10 cellular contexts compared by ENCODE assay signal in genomic region chr14:105859717-105860614, GRCh38.
DNase-seq lines count a peak whose midpoint lies in the region; ATAC-seq and TF ChIP-seq lines count a peak whose summit lies in the region.
"Had no signal": no experiment of that assay in that cellular context is flagged by ENCODE, and none has a peak within 500 bp of the region (broad histone marks: within the 10 kb centered on the region; RNA-seq: fewer than 3 reads in every experiment).

No MANE protein-coding gene starts in this region.

- TF ChIP-seq CTCF in HEK293 (tag by site-specific recombination; IDR thresholded peaks at IDR 0.05) (no peak), stomach (IDR thresholded peaks at IDR 0.05) (no peak), gastroesophageal sphincter (IDR thresholded peaks at IDR 0.05) (no peak)

- H3K4me1 ChIP-seq in HEK293 (ENCODE audit: control insufficient read depth, insufficient read depth, low read length) (no peaks in the 10 kb centered on the region), stomach (no peaks in the 10 kb centered on the region), gastroesophageal sphincter (no peaks in the 10 kb centered on the region)

- no peaks in the 10 kb centered on the region for H3K36me3 Mint-ChIP-seq in activated CD4-positive, alpha-beta memory T cell treated with anti-CD3 and anti-CD28 coated beads for 36 hours

- TF ChIP-seq EP300 in stomach (IDR thresholded peaks at IDR 0.05) (no peak), gastroesophageal sphincter (IDR thresholded peaks at IDR 0.05) (no peak)

- CTCF ChIA-PET in HEK293 (lab: Yijun Ruan, JAX): no interaction called here
- CTCF ChIA-PET in activated CD4-positive, alpha-beta memory T cell treated with anti-CD3 and anti-CD28 coated beads for 36 hours (lab: Charles Lee): interaction anchor here (0.5 to 1.5 kb wide), 3 partner anchors 85 to 209 kb away, joined by 3 to 6 read pairs (median 5); no protein-coding TSS in a partner anchor

- H3K4me3 ChIP-seq in HEK293 (ENCODE audit: low read depth, low read length): no peak overlapping the region
- H3K4me3 ChIP-seq in stomach: no peak overlapping the region
- no peak overlapping the region for H3K4me3 ChIP-seq in gastroesophageal sphincter

- intact Hi-C loops in activated CD4-positive, alpha-beta memory T cell treated with anti-CD3 and anti-CD28 coated beads for 36 hours (cut with micrococcal nuclease): loop anchor here (10.0 kb wide), 1 partner anchor 135 kb away; no protein-coding TSS in a partner anchor
- intact Hi-C loops in Right ventricle myocardium superior (cut with DNase I) (no loop called here), stomach (cut with DNase I; ENCODE audit: low total_unique reads) (no loop called here)

- H3K4me1 Mint-ChIP-seq in activated CD4-positive, alpha-beta memory T cell treated with anti-CD3 and anti-CD28 coated beads for 36 hours (ENCODE audit: low read depth): peaks cover 55% of the 10 kb centered on the region

- peak; percentile 62 for DNase-seq in activated CD4-positive, alpha-beta memory T cell treated with anti-CD3 and anti-CD28 coated beads for 36 hours
- DNase-seq in Right ventricle myocardium superior: peak; percentile 25
- DNase-seq in stomach: peak; percentile 25
- DNase-seq: mammary epithelial cell; stimulated activated CD4-positive, alpha-beta T cell treated with anti-CD3 and anti-CD28 coated beads, Interleukin-1b, Interleukin-23, amount 100 ng/mL, for 48 hours had no signal

- H3K36me3 ChIP-seq in HEK293 (ENCODE audit: control insufficient read depth in 2 of 2, insufficient read depth in 1 of 2, low read length in 2 of 2): no peaks in the 10 kb centered on the region
- H3K36me3 ChIP-seq in stomach: no peaks in the 10 kb centered on the region
- H3K36me3 ChIP-seq in gastroesophageal sphincter: no peaks in the 10 kb centered on the region

- H3K27me3 ChIP-seq in stomach (peaks cover 0 to 22% (median 0%) of the 10 kb centered on the region in 3 donors), gastroesophageal sphincter (peaks cover 25% of the 10 kb centered on the region)

- no peaks in the 10 kb centered on the region for H3K9me3 ChIP-seq in HEK293 (ENCODE audit: control insufficient read depth, insufficient read depth, low read depth, low read length)
- no peaks in the 10 kb centered on the region for H3K9me3 ChIP-seq in stomach
- H3K9me3 ChIP-seq in gastroesophageal sphincter: peaks cover 0 to 6% (median 0%) of the 10 kb centered on the region in 3 donors

- WGBS in stomach, 5 donors: 73 to 87% (median 82%) methylated on average over 9 to 11 of the region's 11 CpGs
- WGBS in gastroesophageal sphincter (ENCODE audit: low coverage in 1 of 2), 2 donors: 50% methylated on average over 2 of the region's 11 CpGs; no CpG with 5 or more reads in 1 of the 2 donors

- H3K27ac Mint-ChIP-seq in activated CD4-positive, alpha-beta memory T cell treated with anti-CD3 and anti-CD28 coated beads for 36 hours: peak overlapping the region; percentile 86

- ATAC-seq in Right ventricle myocardium superior (ENCODE audit: poor library complexity) (no peak), gastroesophageal sphincter (no peak), HG02870 (IDR thresholded peaks at IDR 0.05; ENCODE audit: unreplicated experiment) (no peak), HG02938 (IDR thresholded peaks at IDR 0.05; ENCODE audit: unreplicated experiment) (no peak)
- ATAC-seq: esophagus mucosa had no signal

- peaks cover 11% of the 10 kb centered on the region for H3K27me3 Mint-ChIP-seq in activated CD4-positive, alpha-beta memory T cell treated with anti-CD3 and anti-CD28 coated beads for 36 hours

- H3K9me3 Mint-ChIP-seq in activated CD4-positive, alpha-beta memory T cell treated with anti-CD3 and anti-CD28 coated beads for 36 hours: no peaks in the 10 kb centered on the region

- no peak overlapping the region for H3K27ac ChIP-seq in HEK293 (ENCODE audit: extremely low read depth, low read depth, low read length)
- no peak overlapping the region for H3K27ac ChIP-seq in stomach
- H3K27ac ChIP-seq in gastroesophageal sphincter: no peak overlapping the region

- peak overlapping the region; percentile 66 for H3K4me3 Mint-ChIP-seq in activated CD4-positive, alpha-beta memory T cell treated with anti-CD3 and anti-CD28 coated beads for 36 hours

- POLR2A ChIA-PET in HEK293 (lab: Yijun Ruan, JAX): no interaction called here
- POLR2A ChIA-PET in activated CD4-positive, alpha-beta memory T cell treated with anti-CD3 and anti-CD28 coated beads for 36 hours (lab: Charles Lee): no interaction called here

- TF ChIP-seq POLR2A in stomach (IDR thresholded peaks at IDR 0.05): no peak
- TF ChIP-seq POLR2A in gastroesophageal sphincter (IDR thresholded peaks at IDR 0.05): no peak

TF ChIP-seq in HEK293, 187 proteins besides CTCF, POLR2A, EP300 and RAD21:
- TF ChIP-seq ZBTB8A (tag by site-specific recombination; IDR thresholded peaks at IDR 0.05) (0 out of 2 replicates have a peak, but pooled peaks have one; percentile 22), ZBTB1 (tag by site-specific recombination; IDR thresholded peaks at IDR 0.05) (no peak), MEIS1 (CRISPR knock-in tag; IDR thresholded peaks at IDR 0.05; ENCODE audit: borderline replicate concordance) (no peak)
- TF ChIP-seq, protein P1, sequence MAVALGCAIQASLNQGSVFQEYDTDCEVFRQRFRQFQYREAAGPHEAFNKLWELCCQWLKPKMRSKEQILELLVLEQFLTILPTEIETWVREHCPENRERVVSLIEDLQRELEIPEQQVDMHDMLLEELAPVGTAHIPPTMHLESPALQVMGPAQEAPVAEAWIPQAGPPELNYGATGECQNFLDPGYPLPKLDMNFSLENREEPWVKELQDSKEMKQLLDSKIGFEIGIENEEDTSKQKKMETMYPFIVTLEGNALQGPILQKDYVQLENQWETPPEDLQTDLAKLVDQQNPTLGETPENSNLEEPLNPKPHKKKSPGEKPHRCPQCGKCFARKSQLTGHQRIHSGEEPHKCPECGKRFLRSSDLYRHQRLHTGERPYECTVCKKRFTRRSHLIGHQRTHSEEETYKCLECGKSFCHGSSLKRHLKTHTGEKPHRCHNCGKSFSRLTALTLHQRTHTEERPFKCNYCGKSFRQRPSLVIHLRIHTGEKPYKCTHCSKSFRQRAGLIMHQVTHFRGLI (tag by site-specific recombination; IDR thresholded peaks at IDR 0.05): peak; percentile 69; the same call in 1 of the 2 replicates
TF ChIP-seq in HEK293: peak in this region for 2.
